Comparison of ENCODE assay signal across 8 cellular contexts in the genomic region with DNA sequence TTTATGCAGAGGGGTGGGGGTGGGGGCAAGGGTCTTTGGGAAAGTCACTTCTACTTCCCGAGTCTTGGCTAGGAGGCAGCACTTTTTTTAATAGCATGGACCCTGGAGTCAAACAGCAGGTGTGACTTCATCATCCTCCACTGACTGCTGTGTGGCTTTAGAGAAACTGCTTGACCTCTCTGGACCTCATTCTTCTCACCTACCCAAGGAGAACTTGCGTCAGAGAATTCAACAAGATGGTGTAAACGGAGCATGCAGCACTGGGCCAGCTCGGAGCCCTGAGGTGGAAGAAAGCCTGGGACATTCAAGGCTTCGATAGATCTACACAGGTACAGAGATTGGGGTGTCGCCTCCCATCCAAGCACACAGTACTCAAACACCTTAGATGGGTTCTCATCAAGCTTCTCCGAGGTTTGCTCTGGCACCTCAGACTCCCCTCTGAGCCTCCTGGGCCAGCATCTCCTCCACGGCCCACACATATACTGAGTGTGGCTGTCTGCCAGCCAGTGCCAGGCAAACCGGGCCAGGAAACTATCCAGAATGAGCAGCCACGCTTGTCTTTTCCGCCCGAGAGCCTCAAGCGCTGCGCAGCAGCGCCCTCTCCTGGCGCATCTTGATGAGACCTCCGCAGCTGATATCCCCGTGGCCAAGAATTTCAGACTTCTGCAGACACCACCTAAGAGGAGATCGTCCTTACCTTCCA. TPM values are rescaled to one million over a fixed set of nuclear protein-coding genes. Genes with fewer than 3 reads are reported as not detected.
DNase-seq lines count a peak whose midpoint lies in the region; ATAC-seq and TF ChIP-seq lines count a peak whose summit lies in the region.

No MANE protein-coding gene starts in this region.

- no peaks in the 10 kb centered on the region for H3K4me1 Mint-ChIP-seq in activated T-helper 2 cell treated with anti-CD3 and anti-CD28 coated beads, Interferon-gamma antibody, Interleukin-2, Interleukin-4, amounts not matched to agents 10 μg/mL and 5 μg/mL and 100 μg/mL, durations not matched to agents 14 hours and 24 hours and 36 hours (ENCODE audit: low read depth)

- H3K9me3 Mint-ChIP-seq in activated T-helper 2 cell treated with anti-CD3 and anti-CD28 coated beads, Interferon-gamma antibody, Interleukin-2, Interleukin-4, amounts not matched to agents 10 μg/mL and 5 μg/mL and 100 μg/mL, durations not matched to agents 14 hours and 24 hours and 36 hours, result no peaks in the 10 kb centered on the region

- in situ Hi-C loops in HAP-1 (cut with MboI; ENCODE audit: low sequenced_read_pairs), result loop anchor here (5.0 kb wide), 2 partner anchors 273 to 363 kb away; no protein-coding TSS in a partner anchor

- DNase-seq in DMS 273 treated with DMSO at 0.1 percent for 48 hours (lab: John Stamatoyannopoulos, UW), result peak; percentile 47
- peak; percentile 49 to 85 for DNase-seq in HAP-1 (ENCODE audit: low spot score in 2 of 2)
- DNase-seq in NCI-H510A (lab: John Stamatoyannopoulos, UW), result peak; percentile 18
- DNase-seq in activated T-helper 2 cell treated with anti-CD3 and anti-CD28 coated beads, Interferon-gamma antibody, Interleukin-2, Interleukin-4, amounts not matched to agents 10 μg/mL and 5 μg/mL and 100 μg/mL, durations not matched to agents 14 hours and 24 hours and 36 hours (ENCODE audit: low spot score), result peak; percentile 17
- DNase-seq in cardiac muscle cell (ENCODE audit: low read depth in 1 of 2, low spot score in 1 of 2), result peak; percentile 67 to 85
- peak; percentile 37 for DNase-seq in renal cortical epithelial cell (ENCODE audit: low read depth)
- no peak for DNase-seq in activated gamma-delta T cell treated with Interleukin-2 at 50 U/mL for 16 hours

- no peaks in the 10 kb centered on the region for H3K36me3 Mint-ChIP-seq in activated T-helper 2 cell treated with anti-CD3 and anti-CD28 coated beads, Interferon-gamma antibody, Interleukin-2, Interleukin-4, amounts not matched to agents 10 μg/mL and 5 μg/mL and 100 μg/mL, durations not matched to agents 14 hours and 24 hours and 36 hours (ENCODE audit: low read depth)

- no peak overlapping the region for H3K27ac Mint-ChIP-seq in activated T-helper 2 cell treated with anti-CD3 and anti-CD28 coated beads, Interferon-gamma antibody, Interleukin-2, Interleukin-4, amounts not matched to agents 10 μg/mL and 5 μg/mL and 100 μg/mL, durations not matched to agents 14 hours and 24 hours and 36 hours

- intact Hi-C loops in activated T-helper 2 cell treated with anti-CD3 and anti-CD28 coated beads, Interferon-gamma antibody, Interleukin-2, Interleukin-4, amounts not matched to agents 10 μg/mL and 5 μg/mL and 100 μg/mL, durations not matched to agents 14 hours and 24 hours and 36 hours (cut with micrococcal nuclease), result loop anchor here (2.0 to 10.0 kb wide), 2 partner anchors 269 to 365 kb away; no protein-coding TSS in a partner anchor

- peak; percentile 91 for TF ChIP-seq CTCF in cardiac muscle cell (IDR thresholded peaks at IDR 0.05; ENCODE audit: low read depth, low read length)

- H3K4me1 ChIP-seq in HAP-1 (peaks cover 1% of the 10 kb centered on the region), cardiac muscle cell (ENCODE audit: low read depth) (no peaks in the 10 kb centered on the region)

- peaks cover 13% of the 10 kb centered on the region for H3K27me3 Mint-ChIP-seq in activated T-helper 2 cell treated with anti-CD3 and anti-CD28 coated beads, Interferon-gamma antibody, Interleukin-2, Interleukin-4, amounts not matched to agents 10 μg/mL and 5 μg/mL and 100 μg/mL, durations not matched to agents 14 hours and 24 hours and 36 hours (ENCODE audit: low read depth)

- no peak overlapping the region for H3K27ac ChIP-seq in cardiac muscle cell

- H3K4me3 ChIP-seq in HAP-1 (no peak overlapping the region), cardiac muscle cell (no peak overlapping the region)

- H3K27me3 ChIP-seq in HAP-1 (ENCODE audit: low read depth), result no peaks in the 10 kb centered on the region
- H3K27me3 ChIP-seq in cardiac muscle cell, result peaks cover 44% of the 10 kb centered on the region

- no peak for ATAC-seq in HG02610 (IDR thresholded peaks at IDR 0.05; ENCODE audit: unreplicated experiment)

- no peak overlapping the region for H3K4me3 Mint-ChIP-seq in activated T-helper 2 cell treated with anti-CD3 and anti-CD28 coated beads, Interferon-gamma antibody, Interleukin-2, Interleukin-4, amounts not matched to agents 10 μg/mL and 5 μg/mL and 100 μg/mL, durations not matched to agents 14 hours and 24 hours and 36 hours (ENCODE audit: low read depth)

- H3K36me3 ChIP-seq in HAP-1 (replicated peaks), result no peaks in the 10 kb centered on the region
- H3K36me3 ChIP-seq in cardiac muscle cell, result no peaks in the 10 kb centered on the region

- H3K9me3 ChIP-seq in HAP-1, result no peaks in the 10 kb centered on the region
- H3K9me3 ChIP-seq in cardiac muscle cell (ENCODE audit: low read depth), result no peaks in the 10 kb centered on the region

RNA-seq across cellular contexts. Expression of gene SLC25A48, which starts 4.6 kb away (rescaled TPM):
- total RNA-seq in activated T-helper 2 cell treated with anti-CD3 and anti-CD28 coated beads, Interferon-gamma antibody, Interleukin-2, Interleukin-4, amounts not matched to agents 10 μg/mL and 5 μg/mL and 100 μg/mL, durations not matched to agents 14 hours and 24 hours and 36 hours, result not detected in 2 replicates
- 0.09 and 1.8 TPM in 2 replicates for total RNA-seq in cardiac muscle cell
- polyA plus RNA-seq in cardiac muscle cell, result 0.13 TPM in 1 of 2 replicates, not detected in the other
- total RNA-seq in renal cortical epithelial cell, result not detected in 2 replicates
